1 cellular context compared by ENCODE assay signal in the genomic region with DNA sequence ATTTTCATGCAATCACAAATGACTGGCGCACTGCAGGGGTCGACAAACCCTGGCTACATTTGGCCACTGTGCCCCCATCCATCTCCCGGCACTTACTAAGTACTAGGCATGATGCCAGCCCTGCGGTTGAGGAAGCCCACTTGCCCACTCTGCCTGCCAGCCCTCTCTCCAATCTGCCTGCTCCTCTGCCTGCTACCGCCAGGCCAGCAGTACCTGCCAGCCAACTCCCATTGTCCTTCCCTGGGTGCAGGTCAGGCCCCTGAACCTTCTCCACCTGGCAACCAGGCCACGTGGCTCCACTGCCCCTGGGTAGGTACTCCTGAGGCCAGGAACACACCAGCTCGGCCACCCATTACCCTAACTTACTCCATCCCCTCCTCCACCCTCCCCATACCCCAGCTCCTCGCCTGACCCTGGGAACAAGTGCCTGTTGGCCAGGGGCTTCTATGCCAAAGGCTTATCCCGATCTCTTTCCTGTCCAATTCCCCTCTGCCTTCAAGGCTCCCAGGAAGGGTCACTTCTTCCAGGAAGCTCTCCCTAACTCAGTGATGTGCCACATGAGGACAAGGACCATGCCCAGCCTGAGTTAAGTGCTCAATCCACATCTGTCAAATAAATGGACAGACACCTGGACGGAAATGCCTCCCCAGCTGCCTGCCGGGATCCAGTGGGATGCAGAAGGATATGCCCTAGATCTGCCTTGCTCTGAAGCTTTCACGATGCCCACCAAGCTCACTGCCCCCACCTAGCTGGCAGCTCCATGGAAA.
TF ChIP-seq lines count a peak whose summit lies in the region.

No MANE protein-coding gene starts in this region.

TF ChIP-seq in H1, 55 proteins besides CTCF, POLR2A, EP300 and RAD21:
- TF ChIP-seq, protein P1, sequence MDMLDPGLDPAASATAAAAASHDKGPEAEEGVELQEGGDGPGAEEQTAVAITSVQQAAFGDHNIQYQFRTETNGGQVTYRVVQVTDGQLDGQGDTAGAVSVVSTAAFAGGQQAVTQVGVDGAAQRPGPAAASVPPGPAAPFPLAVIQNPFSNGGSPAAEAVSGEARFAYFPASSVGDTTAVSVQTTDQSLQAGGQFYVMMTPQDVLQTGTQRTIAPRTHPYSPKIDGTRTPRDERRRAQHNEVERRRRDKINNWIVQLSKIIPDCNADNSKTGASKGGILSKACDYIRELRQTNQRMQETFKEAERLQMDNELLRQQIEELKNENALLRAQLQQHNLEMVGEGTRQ (IDR thresholded peaks at IDR 0.05; ENCODE audit: low read length) = no peak
- 0 out of 2 replicates have a peak, but pooled peaks have one; percentile 15 for TF ChIP-seq POLR2AphosphoS5 (IDR thresholded peaks at IDR 0.05; ENCODE audit: low read depth, low read length)
